ENCODE assay signal across 8 cellular contexts in genomic region chr15:89814112-89814742, GRCh38. TPM values are rescaled to one million over a fixed set of nuclear protein-coding genes. Genes with fewer than 3 reads are reported as not detected.
DNase-seq lines count a peak whose midpoint lies in the region; TF ChIP-seq lines count a peak whose summit lies in the region.

No MANE protein-coding gene starts in this region.

- DNase-seq in AG04450 (ENCODE audit: low read depth, low spot score) (no peak), dorsolateral prefrontal cortex (no peak), GOT3 (lab: John Stamatoyannopoulos, UW) (no peak), COR-L47 (lab: John Stamatoyannopoulos, UW) (no peak), Ammon's horn (ENCODE audit: low spot score) (no peak)
- no peak for DNase-seq in stimulated activated naive CD4-positive, alpha-beta T cell treated with Interleukin-2 at 50 U/mL for 16 hours (lab: John Stamatoyannopoulos, UW)

- CTCF ChIA-PET in AG04450 (lab: Charles Lee) = interaction anchor here (1.0 to 2.9 kb wide), 2 partner anchors 60 to 74 kb away, joined by 4 to 14 read pairs; no protein-coding TSS in a partner anchor

- H3K36me3 ChIP-seq in HUES6 (ENCODE audit: control insufficient read depth, insufficient read depth, low read length) (no peaks in the 10 kb centered on the region), mucosa of rectum (ENCODE audit: control insufficient read depth in 2 of 2, insufficient read depth in 2 of 2, low read length in 2 of 2) (no peaks in the 10 kb centered on the region)

- POLR2A ChIA-PET in AG04450 (lab: Yijun Ruan, JAX) = interaction anchor here (0.6 to 2.0 kb wide), 5 partner anchors 14 to 153 kb away, joined by 3 to 7 read pairs (median 3); no protein-coding TSS in a partner anchor

- H3K27me3 ChIP-seq in AG04450 (ENCODE audit: control insufficient read depth, insufficient read depth, low read length) (no peaks in the 10 kb centered on the region), HUES6 (ENCODE audit: control insufficient read depth, insufficient read depth, low read length) (peaks cover 46% of the 10 kb centered on the region), dorsolateral prefrontal cortex (peaks cover 0 to 46% (median 31%) of the 10 kb centered on the region in 45 donors), mucosa of rectum (ENCODE audit: control insufficient read depth in 2 of 2, insufficient read depth in 2 of 2, low read length in 2 of 2) (peaks cover 0 to 8% of the 10 kb centered on the region in 2 donors)

- H3K4me3 ChIP-seq in AG04450 (ENCODE audit: low read depth, low read length) (peak overlapping the region; percentile 74), HUES6 (ENCODE audit: low read depth, low read length) (peak overlapping the region; percentile 46), dorsolateral prefrontal cortex (peak overlapping the region in 55 of 59 donors; percentile 2 to 61 (median 38)), mucosa of rectum (ENCODE audit: low read length in 2 of 2) (peak overlapping the region; percentile 48 to 54)

- H3K27ac ChIP-seq in AG04450 (ENCODE audit: low read depth, low read length) (no peak overlapping the region), HUES6 (ENCODE audit: low read depth, low read length) (no peak overlapping the region), dorsolateral prefrontal cortex (peak overlapping the region in 6 of 59 donors; percentile 4 to 70 (median 17)), mucosa of rectum (ENCODE audit: low read depth in 2 of 2, low read length in 2 of 2) (no peak overlapping the region)

- no peak overlapping the region for H3K9ac ChIP-seq in HUES6 (ENCODE audit: low read length)
- H3K9ac ChIP-seq in mucosa of rectum (ENCODE audit: low read depth in 1 of 2, low read length in 2 of 2) = peak overlapping the region; percentile 32 to 48

- TF ChIP-seq CTCF in AG04450 (IDR thresholded peaks at IDR 0.05; ENCODE audit: low read depth, low read length) (no peak), dorsolateral prefrontal cortex (IDR thresholded peaks at IDR 0.05 in 54 of 56, conservative IDR thresholded peaks at IDR 0.05 in 2 of 56; ENCODE audit: low read depth in 1 of 56, partially characterized antibody in 56 of 56) (no peak)

- H3K4me1 ChIP-seq in HUES6 (ENCODE audit: control insufficient read depth, insufficient read depth, low read length) (no peaks in the 10 kb centered on the region; the same call in 1 of the 2 replicates), mucosa of rectum (ENCODE audit: control insufficient read depth in 2 of 2, insufficient read depth in 2 of 2, low read length in 2 of 2) (peaks cover 4 to 17% of the 10 kb centered on the region in 2 donors)

- intact Hi-C loops in dorsolateral prefrontal cortex (cut with DNase I) = no loop called here

- H3K9me3 ChIP-seq in AG04450 (ENCODE audit: control insufficient read depth, insufficient read depth, low read length) (peaks cover 8% of the 10 kb centered on the region), HUES6 (ENCODE audit: control insufficient read depth, insufficient read depth, low read depth, low read length) (peaks cover 6% of the 10 kb centered on the region; the same call in 1 of the 2 replicates), mucosa of rectum (ENCODE audit: control insufficient read depth in 2 of 2, low read length in 2 of 2) (peaks cover 0 to 2% of the 10 kb centered on the region in 2 donors)

RNA-seq across cellular contexts. Expression of gene ANPEP, which starts 0.4 kb away (rescaled TPM):
- polyA plus RNA-seq in AG04450 (2011; rRNA removed) = 49.7 and 72.9 TPM in 2 replicates
- 55.2 and 79.5 TPM in 2 replicates for polyA minus RNA-seq in AG04450 (2011; rRNA and poly(A)+ RNA removed)
- total RNA-seq in dorsolateral prefrontal cortex = 10 to 100 TPM in 1 of 120 experiments, 1 to 10 TPM in 117, under 1 TPM in 2; 0.43 to 11.2 (median 3.5) TPM

RNA-seq across cellular contexts. Expression of gene MESP2, which starts 38.1 kb away (rescaled TPM):
- 0.20 and 0.22 TPM in 2 replicates for polyA plus RNA-seq in AG04450 (2011; rRNA removed)
- not detected in 2 replicates for polyA minus RNA-seq in AG04450 (2011; rRNA and poly(A)+ RNA removed)
- 1 to 10 TPM in 41 of 120 experiments, under 1 TPM in 62, not detected in 17; 0.29 to 2.1 (median 0.92) TPM for total RNA-seq in dorsolateral prefrontal cortex
